ENCODE assay signal across 8 cellular contexts in the genomic region with DNA sequence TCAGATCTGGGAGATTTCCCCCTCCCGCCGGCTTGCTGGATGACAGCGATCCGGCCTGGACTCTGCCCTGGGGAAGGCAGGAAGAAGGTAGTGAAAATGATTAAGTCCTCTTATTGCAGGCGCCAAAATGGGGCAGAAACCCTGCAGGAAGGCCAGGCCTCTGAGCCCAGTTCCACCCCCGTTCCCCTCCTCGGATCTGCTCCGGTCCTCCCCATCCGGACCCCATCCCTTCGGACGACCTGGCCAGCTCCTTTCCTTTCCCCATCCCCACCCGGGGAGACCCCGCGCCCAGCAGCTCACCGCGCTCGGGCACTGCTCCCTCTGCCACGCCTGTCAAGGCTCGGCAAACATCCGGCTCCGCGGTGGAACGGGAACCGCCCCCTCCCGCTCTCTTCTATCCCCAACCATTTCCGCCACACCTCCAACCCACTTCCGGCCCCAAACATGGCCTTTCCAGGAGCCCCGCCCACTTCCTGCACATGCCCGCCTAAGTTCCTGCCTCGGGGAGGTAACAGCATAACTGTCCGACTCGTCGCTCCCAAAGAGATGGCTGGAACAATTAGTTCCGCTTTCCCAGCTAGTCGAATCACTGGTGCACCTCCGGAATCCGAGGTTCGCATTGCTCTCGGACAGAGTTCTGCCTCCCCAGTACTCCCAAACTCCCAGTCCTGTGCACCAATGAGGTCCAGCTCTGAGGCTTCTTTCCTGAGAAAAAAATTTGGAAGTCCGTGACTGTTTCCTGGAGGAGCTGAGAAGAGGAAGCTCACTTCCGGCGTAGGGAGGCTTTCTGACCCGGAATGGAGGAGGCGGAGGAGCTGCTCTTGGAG. TPM values are rescaled to one million over a fixed set of nuclear protein-coding genes. Genes with fewer than 3 reads are reported as not detected.
DNase-seq lines count a peak whose midpoint lies in the region; ATAC-seq and TF ChIP-seq lines count a peak whose summit lies in the region.

A gene (minus strand): TSS at position 369 of the 827 bp plus-strand sequence. CDS start 4,512 bp downstream, outside the sequence.
A gene (plus strand): TSS at position 781 of the 827 bp plus-strand sequence. CDS start 17 bp downstream, at position 798.

- H3K4me1 Mint-ChIP-seq in activated naive CD8-positive, alpha-beta T cell treated with anti-CD3 and anti-CD28 coated beads, Interleukin-2, amount 10 ng/mL, durations not matched to agents 7 days and 5 days, result peaks cover 35% of the 10 kb centered on the region
- H3K4me1 Mint-ChIP-seq in osteocyte (ENCODE audit: unreplicated experiment), result peaks cover 58% of the 10 kb centered on the region

- DNase-seq in NCI-H128 (lab: John Stamatoyannopoulos, UW; ENCODE audit: unreplicated experiment) (peak; percentile 97), head of caudate nucleus (peak; percentile 98 to 100 (median 99)), osteocyte (ENCODE audit: extremely low spot score, unreplicated experiment) (peak; percentile 98), thyroid gland (peak; percentile 99 to 100)
- peak; percentile 98 for DNase-seq in activated naive CD8-positive, alpha-beta T cell treated with anti-CD3 and anti-CD28 coated beads, Interleukin-2, amount 10 ng/mL, durations not matched to agents 7 days and 5 days

- peak within 1 kb of the TSS; percentile 99 for H3K4me3 Mint-ChIP-seq in activated naive CD8-positive, alpha-beta T cell treated with anti-CD3 and anti-CD28 coated beads, Interleukin-2, amount 10 ng/mL, durations not matched to agents 7 days and 5 days
- peak within 1 kb of the TSS; percentile 94 for H3K4me3 Mint-ChIP-seq in osteocyte (ENCODE audit: unreplicated experiment)

- H4K20me1 ChIP-seq in SU-DHL-6 (ENCODE audit: low read depth, low read length), result no peaks in the 10 kb centered on the region

- H3K36me3 ChIP-seq in SU-DHL-6 (ENCODE audit: low read length), result no peaks in the 10 kb centered on the region
- H3K36me3 ChIP-seq in thyroid gland, result peaks cover 26 to 30% of the 10 kb centered on the region in 2 donors

- peaks cover 20% of the 10 kb centered on the region for H3K36me3 Mint-ChIP-seq in activated naive CD8-positive, alpha-beta T cell treated with anti-CD3 and anti-CD28 coated beads, Interleukin-2, amount 10 ng/mL, durations not matched to agents 7 days and 5 days
- H3K36me3 Mint-ChIP-seq in osteocyte (ENCODE audit: unreplicated experiment), result peaks cover 16% of the 10 kb centered on the region

- peak within 1 kb of the TSS; percentile 95 for H3K27ac Mint-ChIP-seq in activated naive CD8-positive, alpha-beta T cell treated with anti-CD3 and anti-CD28 coated beads, Interleukin-2, amount 10 ng/mL, durations not matched to agents 7 days and 5 days
- H3K27ac Mint-ChIP-seq in osteocyte (ENCODE audit: unreplicated experiment), result peak within 1 kb of the TSS; percentile 99

- peak within 1 kb of the TSS; percentile 93 for H3K4me2 ChIP-seq in SU-DHL-6 (ENCODE audit: low read depth, low read length, poor library complexity, severe bottlenecking)

- H3K4me1 ChIP-seq in thyroid gland, result peaks cover 16 to 34% of the 10 kb centered on the region in 2 donors

- H3K27me3 Mint-ChIP-seq in activated naive CD8-positive, alpha-beta T cell treated with anti-CD3 and anti-CD28 coated beads, Interleukin-2, amount 10 ng/mL, durations not matched to agents 7 days and 5 days, result no peaks in the 10 kb centered on the region
- H3K27me3 Mint-ChIP-seq in osteocyte (ENCODE audit: unreplicated experiment), result no peaks in the 10 kb centered on the region

- POLR2A ChIA-PET in activated naive CD8-positive, alpha-beta T cell treated with anti-CD3 and anti-CD28 coated beads, Interleukin-2, amount 10 ng/mL, durations not matched to agents 7 days and 5 days (lab: Charles Lee), result interaction anchor here (0.6 to 4.2 kb wide), 10 partner anchors 10 to 339 kb away, joined by 3 to 31 read pairs (median 5); a partner anchor contains a TSS

- H3K27ac ChIP-seq in SU-DHL-6 (ENCODE audit: low read depth, low read length) (peak within 1 kb of the TSS; percentile 78), thyroid gland (peak within 1 kb of the TSS; percentile 86 to 92 (median 88))

- 0% methylated on average over 34 to 44 of the region's 44 CpGs for WGBS in thyroid gland, 2 donors

- H3K79me2 ChIP-seq in SU-DHL-6 (ENCODE audit: insufficient read depth, low read length), result peaks cover 38% of the 10 kb centered on the region

- H3K9me3 ChIP-seq in SU-DHL-6 (ENCODE audit: insufficient read depth, low read length) (no peaks in the 10 kb centered on the region), thyroid gland (no peaks in the 10 kb centered on the region)

- intact Hi-C loops in head of caudate nucleus (cut with DNase I) (loop anchor here (5.0 kb wide), 1 partner anchor 83 kb away; a partner anchor contains a TSS), thyroid gland (cut with DNase I) (no loop called here)

- peak within 1 kb of the TSS; percentile 99 for H3K9ac ChIP-seq in SU-DHL-6 (ENCODE audit: low read length)

- no peaks in the 10 kb centered on the region for H3F3A ChIP-seq in SU-DHL-6 (ENCODE audit: insufficient read depth)

- no peak for TF ChIP-seq CTCF in SU-DHL-6 (IDR thresholded peaks at IDR 0.05; ENCODE audit: insufficient read depth, low read length, poor library complexity, severe bottlenecking)
- TF ChIP-seq CTCF in osteocyte (IDR thresholded peaks at IDR 0.05), result no peak
- peak in 1 of 6 experiments; percentile 5 for TF ChIP-seq CTCF in thyroid gland (IDR thresholded peaks at IDR 0.05)

- H3K9me3 Mint-ChIP-seq in activated naive CD8-positive, alpha-beta T cell treated with anti-CD3 and anti-CD28 coated beads, Interleukin-2, amount 10 ng/mL, durations not matched to agents 7 days and 5 days, result no peaks in the 10 kb centered on the region
- no peaks in the 10 kb centered on the region for H3K9me3 Mint-ChIP-seq in osteocyte (ENCODE audit: unreplicated experiment)

- H3K4me3 ChIP-seq in SU-DHL-6 (ENCODE audit: insufficient read depth, low read length, poor library complexity, severe bottlenecking), result peak within 1 kb of the TSS; percentile 99
- H3K4me3 ChIP-seq in thyroid gland (replicated peaks in 1 of 3), result peak within 1 kb of the TSS; percentile 76 to 93 (median 89)

- H3K27me3 ChIP-seq in SU-DHL-6 (ENCODE audit: low read length) (no peaks in the 10 kb centered on the region), thyroid gland (no peaks in the 10 kb centered on the region)

- peak within 1 kb of the TSS; percentile 100 for H2AFZ ChIP-seq in SU-DHL-6 (ENCODE audit: low read depth, low read length, severe bottlenecking)

- H3K9me2 ChIP-seq in SU-DHL-6 (replicated peaks; ENCODE audit: insufficient read depth, low read length), result no peaks in the 10 kb centered on the region

- ATAC-seq in HG02678 (IDR thresholded peaks at IDR 0.05; ENCODE audit: unreplicated experiment), result peak; percentile 96
- peak; percentile 90 for ATAC-seq in activated naive CD8-positive, alpha-beta T cell treated with anti-CD3 and anti-CD28 coated beads, Interleukin-2, amount 10 ng/mL, durations not matched to agents 7 days and 5 days (ENCODE audit: low read depth)

- TF ChIP-seq POLR2A in GM10847 (IDR thresholded peaks at IDR 0.05; ENCODE audit: extremely low read depth, insufficient read length) (peak; percentile 83), thyroid gland (IDR thresholded peaks at IDR 0.05) (peak in 1 of 2 donors; percentile 73)

RNA-seq across cellular contexts. Expression of the first gene that starts in this region (rescaled TPM):
- 10 to 100 TPM; 62.5 to 68.0 TPM for total RNA-seq in activated naive CD8-positive, alpha-beta T cell treated with anti-CD3 and anti-CD28 coated beads, Interleukin-2, amount 10 ng/mL, durations not matched to agents 7 days and 5 days
- 97.2 and 98.1 TPM in 2 replicates for total RNA-seq in osteocyte
- total RNA-seq in thyroid gland, result 10 to 100 TPM; 30.8 to 57.9 (median 47.7) TPM

RNA-seq across cellular contexts. Expression of the second gene that starts in this region (rescaled TPM):
- 10 to 100 TPM; 18.9 to 19.0 TPM for total RNA-seq in activated naive CD8-positive, alpha-beta T cell treated with anti-CD3 and anti-CD28 coated beads, Interleukin-2, amount 10 ng/mL, durations not matched to agents 7 days and 5 days
- total RNA-seq in osteocyte (11.2 and 14.5 TPM in 2 replicates), thyroid gland (10 to 100 TPM in 3 of 4 donors, 1 to 10 TPM in 1; 9.8 to 17.8 (median 12.5) TPM)

Comparison
In these comparisons a context has a peak if more than half of its experiments do, and no peak if none do; other contexts are left out.
1. Peak in every context shown above with its lines: DNase-seq, ATAC-seq, H3K4me3 ChIP-seq and H3K27ac ChIP-seq.